24 cellular contexts compared by ENCODE assay signal in genomic region chr16:26071383-26071782, GRCh38.
"Had no signal": no experiment of that assay in that cellular context is flagged by ENCODE, and none has a peak within 500 bp of the region (broad histone marks: within the 10 kb centered on the region; RNA-seq: fewer than 3 reads in every experiment).

No MANE protein-coding gene starts in this region.

- H3K4me3 ChIP-seq: adrenal gland, ascending aorta, esophagus squamous epithelium, gastrocnemius medialis, left lung, lung, stomach, testis had no signal

- H3K36me3 ChIP-seq: adrenal gland, ascending aorta, esophagus squamous epithelium, gastrocnemius medialis, left lung, stomach had no signal

- H3K9ac ChIP-seq: parathyroid adenoma had no signal

- H3K9me3 ChIP-seq: adrenal gland, ascending aorta, esophagus squamous epithelium, gastrocnemius medialis, stomach, testis had no signal

- H3K27ac Mint-ChIP-seq: activated naive CD4-positive, alpha-beta T cell treated with anti-CD3 and anti-CD28 coated beads, Interleukin-2, amount 50 U/mL, for 72 hours; immature natural killer cell; naive thymus-derived CD4-positive, alpha-beta T cell; stimulated activated effector memory CD8-positive, alpha-beta T cell treated with anti-CD3 and anti-CD28 coated beads, Interleukin-12 subunit alpha, Interleukin-12 subunit beta, amount 100 ng/mL, for 72 hours; type B pancreatic cell had no signal

- H3K4me1 ChIP-seq: adrenal gland, ascending aorta, esophagus squamous epithelium, gastrocnemius medialis, left lung, testis had no signal

- H3K4me3 Mint-ChIP-seq: immature natural killer cell; naive thymus-derived CD4-positive, alpha-beta T cell; stimulated activated effector memory CD8-positive, alpha-beta T cell treated with anti-CD3 and anti-CD28 coated beads, Interleukin-12 subunit alpha, Interleukin-12 subunit beta, amount 100 ng/mL, for 72 hours; type B pancreatic cell had no signal

- H3K9me3 Mint-ChIP-seq: stimulated activated effector memory CD8-positive, alpha-beta T cell treated with anti-CD3 and anti-CD28 coated beads, Interleukin-12 subunit alpha, Interleukin-12 subunit beta, amount 100 ng/mL, for 72 hours; type B pancreatic cell had no signal

- H3K36me3 Mint-ChIP-seq: activated naive CD4-positive, alpha-beta T cell treated with anti-CD3 and anti-CD28 coated beads, Interleukin-2, amount 50 U/mL, for 72 hours; immature natural killer cell; naive thymus-derived CD4-positive, alpha-beta T cell; stimulated activated effector memory CD8-positive, alpha-beta T cell treated with anti-CD3 and anti-CD28 coated beads, Interleukin-12 subunit alpha, Interleukin-12 subunit beta, amount 100 ng/mL, for 72 hours; type B pancreatic cell had no signal

- H3K27ac ChIP-seq: adrenal gland, ascending aorta, esophagus squamous epithelium, gastrocnemius medialis, left lung, parathyroid adenoma, testis had no signal

- DNase-seq: activated gamma-delta T cell treated with Interleukin-2 at 50 U/mL for 16 hours; activated T-cell treated with anti-CD3 and anti-CD28 coated beads, Interleukin-2, amount 50 U/mL, for 1 hour; adrenal gland; central memory CD4-positive, alpha-beta T cell; dermis blood vessel endothelial cell; effector memory CD4-positive, alpha-beta T cell; esophagus squamous epithelium; gastrocnemius medialis; head of caudate nucleus; immature natural killer cell; left lung; naive thymus-derived CD4-positive, alpha-beta T cell; nucleus accumbens; right cardiac atrium; stimulated activated CD4-positive, alpha-beta T cell treated with anti-CD3 and anti-CD28 coated beads, Interleukin-12 subunit alpha, Interleukin-12 subunit beta, amount 100 ng/mL, for 4 hours; stomach; T-helper 9 cell; testis had no signal

- H3K27me3 ChIP-seq: ascending aorta, esophagus squamous epithelium, gastrocnemius medialis, stomach, testis had no signal

- H3K4me1 Mint-ChIP-seq: immature natural killer cell; naive thymus-derived CD4-positive, alpha-beta T cell; stimulated activated effector memory CD8-positive, alpha-beta T cell treated with anti-CD3 and anti-CD28 coated beads, Interleukin-12 subunit alpha, Interleukin-12 subunit beta, amount 100 ng/mL, for 72 hours had no signal
